28 cellular contexts compared by ENCODE assay signal in genomic region chr1:198599749-198600148, GRCh38. TPM values are rescaled to one million over a fixed set of nuclear protein-coding genes. Genes with fewer than 3 reads are reported as not detected.
DNase-seq lines count a peak whose midpoint lies in the region; ATAC-seq and TF ChIP-seq lines count a peak whose summit lies in the region.
"Had no signal": no experiment of that assay in that cellular context is flagged by ENCODE, and none has a peak within 500 bp of the region (broad histone marks: within the 10 kb centered on the region; RNA-seq: fewer than 3 reads in every experiment).

No MANE protein-coding gene starts in this region.

- no peak for DNase-seq in activated CD4-positive, alpha-beta T cell treated with anti-CD3 and anti-CD28 coated beads, Interleukin-2, amount 10 ng/mL, durations not matched to agents 7 days and 5 days
- DNase-seq in activated CD4-positive, alpha-beta T cell treated with anti-CD3 and anti-CD28 coated beads for 48 hours = no peak
- peak; percentile 50 for DNase-seq in M059J (ENCODE audit: low read depth)
- DNase-seq in activated naive CD8-positive, alpha-beta T cell treated with anti-CD3 and anti-CD28 coated beads, Interleukin-2, amount 50 U/mL, for 24 hours = no peak
- no peak for DNase-seq in natural killer cell
- no peak for DNase-seq in smooth muscle cell (lab: John Stamatoyannopoulos, UW; ENCODE audit: unreplicated experiment)
- no peak for DNase-seq in NCI-H1436 (lab: John Stamatoyannopoulos, UW)
- DNase-seq: activated naive CD4-positive, alpha-beta T cell; AML-193; central memory CD4-positive, alpha-beta T cell; COR-L47; DMS79; dorsolateral prefrontal cortex; glutamatergic neuron; HCEC 1CT; Kasumi-1; left colon; NCI-H1048; NCI-H187 treated with DMSO at 0.1 percent for 48 hours; NCI-H526 treated with DMSO at 0.1 percent for 48 hours; nucleus accumbens; WERI-Rb-1 had no signal

- WGBS in smooth muscle cell (ENCODE audit: low lambda C conversion rate) = 85% methylated on average over 2 of the region's 2 CpGs

- peak overlapping the region; percentile 39 for H3K27ac Mint-ChIP-seq in activated CD4-positive, alpha-beta T cell treated with anti-CD3 and anti-CD28 coated beads, Interleukin-2, amount 10 ng/mL, durations not matched to agents 7 days and 5 days
- peak overlapping the region; percentile 89 for H3K27ac Mint-ChIP-seq in activated naive CD8-positive, alpha-beta T cell treated with anti-CD3 and anti-CD28 coated beads, Interleukin-2, amount 50 U/mL, for 24 hours
- H3K27ac Mint-ChIP-seq in natural killer cell = peak overlapping the region; percentile 79 to 90

- H3K4me3 Mint-ChIP-seq in activated CD4-positive, alpha-beta T cell treated with anti-CD3 and anti-CD28 coated beads, Interleukin-2, amount 10 ng/mL, durations not matched to agents 7 days and 5 days = no peak overlapping the region
- H3K4me3 Mint-ChIP-seq in activated naive CD8-positive, alpha-beta T cell treated with anti-CD3 and anti-CD28 coated beads, Interleukin-2, amount 50 U/mL, for 24 hours = no peak overlapping the region
- H3K4me3 Mint-ChIP-seq in natural killer cell = no peak overlapping the region

- H3K27me3 ChIP-seq in smooth muscle cell (ENCODE audit: low read depth) = no peaks in the 10 kb centered on the region
- H3K27me3 ChIP-seq: SJSA1 had no signal

- no peak overlapping the region for H3K4me2 ChIP-seq in smooth muscle cell

- TF ChIP-seq CTCF in natural killer cell (IDR thresholded peaks at IDR 0.05) = no peak
- TF ChIP-seq CTCF in smooth muscle cell (IDR thresholded peaks at IDR 0.05; ENCODE audit: borderline replicate concordance, insufficient read depth, poor library complexity, severe bottlenecking) = no peak

- POLR2A ChIA-PET in activated CD4-positive, alpha-beta T cell treated with anti-CD3 and anti-CD28 coated beads, Interleukin-2, amount 10 ng/mL, durations not matched to agents 7 days and 5 days (lab: Charles Lee) = no interaction called here

- no peak overlapping the region for H3K27ac ChIP-seq in smooth muscle cell (ENCODE audit: low read depth)
- H3K27ac ChIP-seq: dorsolateral prefrontal cortex, WERI-Rb-1 had no signal

- no peaks in the 10 kb centered on the region for H3K27me3 Mint-ChIP-seq in activated CD4-positive, alpha-beta T cell treated with anti-CD3 and anti-CD28 coated beads, Interleukin-2, amount 10 ng/mL, durations not matched to agents 7 days and 5 days
- H3K27me3 Mint-ChIP-seq in activated naive CD8-positive, alpha-beta T cell treated with anti-CD3 and anti-CD28 coated beads, Interleukin-2, amount 50 U/mL, for 24 hours = no peaks in the 10 kb centered on the region
- no peaks in the 10 kb centered on the region for H3K27me3 Mint-ChIP-seq in natural killer cell (ENCODE audit: low read depth in 2 of 2)

- no peaks in the 10 kb centered on the region for H4K20me1 ChIP-seq in smooth muscle cell (ENCODE audit: low read depth)

- H3K9me3 ChIP-seq in smooth muscle cell (replicated peaks; ENCODE audit: low read depth) = no peaks in the 10 kb centered on the region
- H3K9me3 ChIP-seq: SJSA1 had no signal

- no peaks in the 10 kb centered on the region for H3F3A ChIP-seq in smooth muscle cell (ENCODE audit: low read depth)

- no peak overlapping the region for H3K9ac ChIP-seq in smooth muscle cell (ENCODE audit: low read depth)

- intact Hi-C loops in natural killer cell (cut with micrococcal nuclease) = loop anchor here (5.0 kb wide), 1 partner anchor 42 kb away; no protein-coding TSS in a partner anchor

- no peak for ATAC-seq in activated naive CD8-positive, alpha-beta T cell treated with anti-CD3 and anti-CD28 coated beads, Interleukin-2, amount 50 U/mL, for 24 hours
- ATAC-seq in natural killer cell (no peak), GM19455 (IDR thresholded peaks at IDR 0.05; ENCODE audit: unreplicated experiment) (no peak)
- ATAC-seq: left colon had no signal

- no peaks in the 10 kb centered on the region for H3K4me1 ChIP-seq in smooth muscle cell (ENCODE audit: low read depth)

- CTCF ChIA-PET in activated CD4-positive, alpha-beta T cell treated with anti-CD3 and anti-CD28 coated beads, Interleukin-2, amount 10 ng/mL, durations not matched to agents 7 days and 5 days (lab: Charles Lee) = interaction anchor here (1.6 to 1.8 kb wide), 2 partner anchors 8 to 11 kb away, joined by 7 read pairs; no protein-coding TSS in a partner anchor

- H3K4me3 ChIP-seq in smooth muscle cell = no peak overlapping the region
- H3K4me3 ChIP-seq: dorsolateral prefrontal cortex, SJSA1 had no signal

- H3K4me1 Mint-ChIP-seq in activated CD4-positive, alpha-beta T cell treated with anti-CD3 and anti-CD28 coated beads, Interleukin-2, amount 10 ng/mL, durations not matched to agents 7 days and 5 days = peaks cover 76% of the 10 kb centered on the region
- H3K4me1 Mint-ChIP-seq in activated naive CD8-positive, alpha-beta T cell treated with anti-CD3 and anti-CD28 coated beads, Interleukin-2, amount 50 U/mL, for 24 hours = peaks cover 90% of the 10 kb centered on the region
- peaks cover 67 to 71% of the 10 kb centered on the region in 2 donors for H3K4me1 Mint-ChIP-seq in natural killer cell

- H3K79me2 ChIP-seq in smooth muscle cell (ENCODE audit: low read depth) = no peaks in the 10 kb centered on the region

- no peaks in the 10 kb centered on the region for H3K36me3 ChIP-seq in smooth muscle cell (ENCODE audit: low read depth)
- H3K36me3 ChIP-seq: SJSA1, WERI-Rb-1 had no signal

- H3K36me3 Mint-ChIP-seq in activated CD4-positive, alpha-beta T cell treated with anti-CD3 and anti-CD28 coated beads, Interleukin-2, amount 10 ng/mL, durations not matched to agents 7 days and 5 days (ENCODE audit: low read depth) = peaks cover 54% of the 10 kb centered on the region
- H3K36me3 Mint-ChIP-seq in activated naive CD8-positive, alpha-beta T cell treated with anti-CD3 and anti-CD28 coated beads, Interleukin-2, amount 50 U/mL, for 24 hours (ENCODE audit: low read depth) = peaks cover 21% of the 10 kb centered on the region
- peaks cover 14% of the 10 kb centered on the region for H3K36me3 Mint-ChIP-seq in natural killer cell

- H3K9me3 Mint-ChIP-seq in activated CD4-positive, alpha-beta T cell treated with anti-CD3 and anti-CD28 coated beads, Interleukin-2, amount 10 ng/mL, durations not matched to agents 7 days and 5 days = peaks cover 41% of the 10 kb centered on the region
- H3K9me3 Mint-ChIP-seq in activated naive CD8-positive, alpha-beta T cell treated with anti-CD3 and anti-CD28 coated beads, Interleukin-2, amount 50 U/mL, for 24 hours = peaks cover 17% of the 10 kb centered on the region
- peaks cover 0 to 2% of the 10 kb centered on the region in 2 donors for H3K9me3 Mint-ChIP-seq in natural killer cell

- H2AFZ ChIP-seq in smooth muscle cell (ENCODE audit: low read depth) = no peak overlapping the region

RNA-seq across cellular contexts. Expression of gene PTPRC, which starts 39.1 kb away (rescaled TPM):
- total RNA-seq in activated CD4-positive, alpha-beta T cell treated with anti-CD3 and anti-CD28 coated beads, Interleukin-2, amount 10 ng/mL, durations not matched to agents 7 days and 5 days = 100 to 1,000 TPM; 700 to 862 TPM
- total RNA-seq in M059J (2014; rRNA removed; shearing (Covaris generic)) = 0.49 and 4.5 TPM in 2 replicates
- total RNA-seq in natural killer cell (1,000 to 10,000 TPM; 1,142 to 1,334 (median 1,200) TPM), smooth muscle cell (0.04 TPM in 1 of 2 replicates, not detected in the other)
- polyA plus RNA-seq in smooth muscle cell = 0.37 TPM in 1 of 2 replicates, not detected in the other
- total RNA-seq: endothelial cell of umbilical vein, SJSA1 had no signal
- polyA plus RNA-seq: endothelial cell of umbilical vein had no signal

RNA-seq across cellular contexts. Expression of gene ATP6V1G3, which starts 59.3 kb away (rescaled TPM):
- total RNA-seq in activated CD4-positive, alpha-beta T cell treated with anti-CD3 and anti-CD28 coated beads, Interleukin-2, amount 10 ng/mL, durations not matched to agents 7 days and 5 days = not detected
- 0.84 TPM in 1 of 2 replicates, not detected in the other for total RNA-seq in M059J (2014; rRNA removed; shearing (Covaris generic))
- not detected for total RNA-seq in natural killer cell
- not detected in 2 replicates for total RNA-seq in smooth muscle cell
- 0.43 TPM in 1 of 2 replicates, not detected in the other for polyA plus RNA-seq in smooth muscle cell
- total RNA-seq: astrocyte, dorsolateral prefrontal cortex, endothelial cell of umbilical vein, left colon, RPMI7951, SJSA1, urinary bladder had no signal
- polyA plus RNA-seq: endothelial cell of umbilical vein, urinary bladder had no signal

Comparison
In these comparisons a context has a peak if more than half of its experiments do, and no peak if none do; other contexts are left out.
1. H3K27ac Mint-ChIP-seq: peak in every context shown above with its lines; median percentile 89 in activated naive CD8-positive, alpha-beta T cell treated with anti-CD3 and anti-CD28 coated beads, Interleukin-2, amount 50 U/mL, for 24 hours; 84 in natural killer cell; 39 in activated CD4-positive, alpha-beta T cell treated with anti-CD3 and anti-CD28 coated beads, Interleukin-2, amount 10 ng/mL, durations not matched to agents 7 days and 5 days.
2. RNA of gene PTPRC, which starts 39.1 kb away (total RNA-seq): 1,142 to 1,334 TPM in natural killer cell and 700 to 862 TPM in activated CD4-positive, alpha-beta T cell treated with anti-CD3 and anti-CD28 coated beads, Interleukin-2, amount 10 ng/mL, durations not matched to agents 7 days and 5 days; 0.49 to 4.5 TPM in M059J and 0.04 TPM in smooth muscle cell; every median in the first group is over 100 times any median in the second.